ENCODE assay signal across 1 cellular context in the genomic region with DNA sequence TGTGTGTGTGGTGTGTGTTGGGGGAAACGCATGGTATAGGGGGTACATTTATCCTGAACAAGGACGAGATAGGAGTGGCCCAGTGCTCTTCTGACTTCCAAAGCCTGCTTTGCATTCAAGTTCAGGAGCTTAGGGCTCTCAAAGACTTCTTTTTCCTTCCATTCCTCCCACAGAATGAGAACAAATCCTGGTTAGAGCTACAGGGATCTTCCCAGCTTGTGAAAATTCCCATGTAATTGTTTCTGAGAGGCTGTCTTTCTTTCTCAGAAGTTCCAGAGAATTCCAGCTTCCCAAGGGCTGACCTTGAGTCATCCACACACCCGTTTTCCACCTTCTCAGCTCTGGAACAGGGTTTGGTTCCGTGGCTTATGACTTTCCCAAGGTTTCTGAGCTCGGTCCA.
TF ChIP-seq lines count a peak whose summit lies in the region.

No MANE protein-coding gene starts in this region.

TF ChIP-seq in GM23338, 12 proteins besides CTCF, POLR2A, EP300 and RAD21:
- TF ChIP-seq CREB1 (CRISPR knock-in tag; IDR thresholded peaks at IDR 0.05; ENCODE audit: low read depth), result no peak
